ENCODE assay signal across 10 cellular contexts in the genomic region with DNA sequence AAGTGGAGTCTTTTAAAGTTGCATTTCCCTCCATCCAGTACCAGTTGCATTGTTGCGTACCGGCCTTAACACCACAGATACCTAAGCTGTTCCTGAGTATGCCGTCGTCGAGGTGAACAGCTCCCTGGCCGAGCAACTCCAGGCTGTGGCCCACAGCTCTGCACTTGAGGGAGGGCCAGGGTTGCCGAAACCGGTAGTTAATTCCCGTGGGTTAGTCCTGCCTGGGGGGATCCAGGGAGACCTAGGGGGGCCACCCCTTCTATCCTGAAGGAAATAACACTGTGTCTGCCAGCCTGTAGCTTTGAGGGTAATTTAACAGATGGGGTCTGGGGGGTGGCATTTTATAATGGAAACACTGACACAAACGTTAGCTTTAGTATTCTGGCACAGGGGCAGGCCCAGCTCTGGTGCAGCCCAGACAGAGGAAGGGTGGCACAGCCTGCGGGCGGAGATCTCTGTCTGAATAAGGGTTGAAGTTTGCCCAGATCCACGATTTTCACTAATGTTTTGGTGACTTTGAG.
DNase-seq lines count a peak whose midpoint lies in the region; ATAC-seq, FAIRE-seq and TF ChIP-seq lines count a peak whose summit lies in the region.
"Had no signal": no experiment of that assay in that cellular context is flagged by ENCODE, and none has a peak within 500 bp of the region (broad histone marks: within the 10 kb centered on the region; RNA-seq: fewer than 3 reads in every experiment).

No MANE protein-coding gene starts in this region.

- intact Hi-C loops in activated T-helper 1 cell treated with anti-CD3 and anti-CD28 coated beads, Interleukin-12 subunit alpha, Interleukin-12 subunit beta, Interleukin-2, Interleukin-4 antibody, amounts not matched to agents 30 ng/mL and 10 ng/mL and 1 ng/mL, durations not matched to agents 14 hours and 24 hours and 36 hours (cut with micrococcal nuclease): no loop called here
- intact Hi-C loops in sciatic nerve (cut with DNase I): no loop called here

- H3K4me3 Mint-ChIP-seq in activated T-helper 1 cell treated with anti-CD3 and anti-CD28 coated beads, Interleukin-12 subunit alpha, Interleukin-12 subunit beta, Interleukin-2, Interleukin-4 antibody, amounts not matched to agents 30 ng/mL and 10 ng/mL and 1 ng/mL, durations not matched to agents 14 hours and 24 hours and 36 hours: no peak overlapping the region

- peak overlapping the region; percentile 58 for H3K27ac ChIP-seq in cardiac muscle cell

- FAIRE-seq in GM12892 (lab: Jason Lieb, UNC): peak; percentile 24
- FAIRE-seq: frontal cortex had no signal

- no peak for TF ChIP-seq CTCF in cardiac muscle cell (IDR thresholded peaks at IDR 0.05; ENCODE audit: low read depth, low read length)

- peak; percentile 8 for ATAC-seq in sciatic nerve
- ATAC-seq in HG03139 (IDR thresholded peaks at IDR 0.05; ENCODE audit: unreplicated experiment): no peak
- ATAC-seq in GM19455 (IDR thresholded peaks at IDR 0.05; ENCODE audit: unreplicated experiment): no peak
- no peak for ATAC-seq in GM18511 (IDR thresholded peaks at IDR 0.05; ENCODE audit: unreplicated experiment)

- no peaks in the 10 kb centered on the region for H3K9me3 ChIP-seq in cardiac muscle cell (ENCODE audit: low read depth)

- H3K36me3 Mint-ChIP-seq in activated T-helper 1 cell treated with anti-CD3 and anti-CD28 coated beads, Interleukin-12 subunit alpha, Interleukin-12 subunit beta, Interleukin-2, Interleukin-4 antibody, amounts not matched to agents 30 ng/mL and 10 ng/mL and 1 ng/mL, durations not matched to agents 14 hours and 24 hours and 36 hours (ENCODE audit: low read depth): peaks cover 32% of the 10 kb centered on the region

- peaks cover 23% of the 10 kb centered on the region for H3K4me1 ChIP-seq in cardiac muscle cell (ENCODE audit: low read depth)

- H3K4me1 Mint-ChIP-seq in activated T-helper 1 cell treated with anti-CD3 and anti-CD28 coated beads, Interleukin-12 subunit alpha, Interleukin-12 subunit beta, Interleukin-2, Interleukin-4 antibody, amounts not matched to agents 30 ng/mL and 10 ng/mL and 1 ng/mL, durations not matched to agents 14 hours and 24 hours and 36 hours (ENCODE audit: low read depth): peaks cover 46% of the 10 kb centered on the region

- H3K27me3 ChIP-seq in cardiac muscle cell: no peaks in the 10 kb centered on the region

- peak overlapping the region; percentile 63 for H3K27ac Mint-ChIP-seq in activated T-helper 1 cell treated with anti-CD3 and anti-CD28 coated beads, Interleukin-12 subunit alpha, Interleukin-12 subunit beta, Interleukin-2, Interleukin-4 antibody, amounts not matched to agents 30 ng/mL and 10 ng/mL and 1 ng/mL, durations not matched to agents 14 hours and 24 hours and 36 hours

- no peaks in the 10 kb centered on the region for H3K27me3 Mint-ChIP-seq in activated T-helper 1 cell treated with anti-CD3 and anti-CD28 coated beads, Interleukin-12 subunit alpha, Interleukin-12 subunit beta, Interleukin-2, Interleukin-4 antibody, amounts not matched to agents 30 ng/mL and 10 ng/mL and 1 ng/mL, durations not matched to agents 14 hours and 24 hours and 36 hours (ENCODE audit: insufficient read depth)

- no peak overlapping the region for H3K4me3 ChIP-seq in cardiac muscle cell

- peaks cover 30% of the 10 kb centered on the region for H3K36me3 ChIP-seq in cardiac muscle cell

- TF ChIP-seq POLR2A in GM12892 (IDR thresholded peaks at IDR 0.05; ENCODE audit: low read depth, low read length): peak; percentile 52; the same call in 1 of the 2 replicates

- no peaks in the 10 kb centered on the region for H3K9me3 Mint-ChIP-seq in activated T-helper 1 cell treated with anti-CD3 and anti-CD28 coated beads, Interleukin-12 subunit alpha, Interleukin-12 subunit beta, Interleukin-2, Interleukin-4 antibody, amounts not matched to agents 30 ng/mL and 10 ng/mL and 1 ng/mL, durations not matched to agents 14 hours and 24 hours and 36 hours

- DNase-seq in GM12892 (ENCODE audit: insufficient read length) (no peak), cardiac muscle cell (ENCODE audit: low read depth in 1 of 2, low spot score in 1 of 2) (peak in 1 of 2 donors; percentile 24), sciatic nerve (ENCODE audit: low spot score) (no peak), pons (ENCODE audit: low spot score) (no peak)
- no peak for DNase-seq in activated T-helper 1 cell treated with anti-CD3 and anti-CD28 coated beads, Interleukin-12 subunit alpha, Interleukin-12 subunit beta, Interleukin-2, Interleukin-4 antibody, amounts not matched to agents 30 ng/mL and 10 ng/mL and 1 ng/mL, durations not matched to agents 14 hours and 24 hours and 36 hours (ENCODE audit: low spot score)
- DNase-seq: NCI-H1436 had no signal
